18 cellular contexts compared by ENCODE assay signal in the genomic region with DNA sequence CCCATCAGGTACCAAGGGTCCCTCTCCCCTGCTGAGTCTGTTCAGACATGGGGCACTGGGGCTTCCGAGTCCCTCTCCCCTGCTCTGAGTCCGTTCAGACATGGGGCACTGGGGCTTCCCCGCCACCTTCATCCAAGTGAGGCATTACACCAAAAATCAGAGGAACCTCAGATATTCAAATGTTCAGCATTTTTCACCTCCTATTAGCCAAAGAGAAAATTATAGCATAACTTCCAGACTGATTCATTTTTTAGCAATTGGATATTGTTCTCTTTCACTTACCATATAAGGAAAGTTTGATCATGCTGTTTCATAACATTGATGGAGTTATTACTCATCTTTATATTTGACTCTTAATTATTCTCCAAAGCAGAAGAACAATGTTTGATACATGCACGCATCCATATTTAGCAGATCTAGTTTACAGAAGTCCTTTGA.
DNase-seq lines count a peak whose midpoint lies in the region; ATAC-seq, FAIRE-seq and TF ChIP-seq lines count a peak whose summit lies in the region.
"Had no signal": no experiment of that assay in that cellular context is flagged by ENCODE, and none has a peak within 500 bp of the region (broad histone marks: within the 10 kb centered on the region; RNA-seq: fewer than 3 reads in every experiment).

No MANE protein-coding gene starts in this region.

- DNase-seq in AG20443 (ENCODE audit: low spot score) (peak; percentile 63), PC-3 (peak; percentile 65), endothelial cell of umbilical vein (ENCODE audit: low read depth, low spot score) (peak; percentile 9), osteoblast (ENCODE audit: insufficient read length, low spot score, missing footprints) (peak; percentile 81), NCI-H226 (no peak), UCSD-AML1 (lab: John Stamatoyannopoulos, UW; ENCODE audit: unreplicated experiment) (no peak), NCI-H526 treated with DMSO at 0.1 percent for 48 hours (lab: John Stamatoyannopoulos, UW) (no peak), GM12891 (ENCODE audit: insufficient read length, low spot score) (no peak)
- DNase-seq: activated CD4-positive, CD25-positive, alpha-beta regulatory T cell treated with anti-CD3 and anti-CD28 coated beads, Interleukin-2, amount 50 U/mL, for 72 hours; activated T-cell treated with anti-CD3 and anti-CD28 coated beads, Interleukin-2, amount 50 U/mL, for 1 hour; DMS79; MV-4-11; naive B cell had no signal

- H3K27me3 ChIP-seq in PC-3 (ENCODE audit: low read length) (no peaks in the 10 kb centered on the region), endothelial cell of umbilical vein (ENCODE audit: control insufficient read depth in 2 of 2, insufficient read depth in 2 of 2, low read length in 2 of 2) (no peaks in the 10 kb centered on the region), osteoblast (ENCODE audit: insufficient read depth, low read length) (no peaks in the 10 kb centered on the region)
- H3K27me3 ChIP-seq: thyroid gland had no signal

- dilution Hi-C loops in endothelial cell of umbilical vein (cut with MboI; ENCODE audit: extremely low pct_ligation_motif_present, low sequenced_read_pairs) = no loop called here

- no peaks in the 10 kb centered on the region for H3F3A ChIP-seq in PC-3 (ENCODE audit: low read length, unreplicated experiment)

- H3K9me1 ChIP-seq in endothelial cell of umbilical vein (replicated peaks; ENCODE audit: control insufficient read depth, extremely low read depth, insufficient read depth, low read length) = no peaks in the 10 kb centered on the region

- H4K20me1 ChIP-seq in PC-3 (ENCODE audit: low read length) (no peaks in the 10 kb centered on the region), endothelial cell of umbilical vein (replicated peaks; ENCODE audit: control insufficient read depth, extremely low read depth, insufficient read depth, low read length) (no peaks in the 10 kb centered on the region), osteoblast (ENCODE audit: insufficient read depth, low read length) (no peaks in the 10 kb centered on the region)

- H3K36me3 ChIP-seq in PC-3 (ENCODE audit: low read depth, low read length) = no peaks in the 10 kb centered on the region
- no peaks in the 10 kb centered on the region for H3K36me3 ChIP-seq in endothelial cell of umbilical vein (ENCODE audit: control insufficient read depth in 2 of 2, extremely low read depth in 1 of 2, insufficient read depth in 2 of 2, low read length in 2 of 2)
- no peaks in the 10 kb centered on the region for H3K36me3 ChIP-seq in osteoblast (ENCODE audit: insufficient read depth, low read length)
- H3K36me3 ChIP-seq: heart left ventricle, thyroid gland had no signal

- H3K9ac ChIP-seq in PC-3 (ENCODE audit: low read length) (no peak overlapping the region), endothelial cell of umbilical vein (replicated peaks; ENCODE audit: extremely low read depth, insufficient read depth, low read length) (no peak overlapping the region)

- intact Hi-C loops in PC-3 (cut with micrococcal nuclease) = no loop called here
- intact Hi-C loops in endothelial cell of umbilical vein (cut with micrococcal nuclease) = no loop called here

- no peaks in the 10 kb centered on the region for H3K79me2 ChIP-seq in PC-3 (ENCODE audit: low read length)
- no peaks in the 10 kb centered on the region for H3K79me2 ChIP-seq in endothelial cell of umbilical vein (ENCODE audit: control insufficient read depth, insufficient read depth, low read length)
- no peaks in the 10 kb centered on the region for H3K79me2 ChIP-seq in osteoblast (ENCODE audit: insufficient read depth, low read length)

- CTCF ChIA-PET in PC-3 (lab: Charles Lee) = no interaction called here
- CTCF ChIA-PET in endothelial cell of umbilical vein (lab: Charles Lee) = interaction anchor here (1.0 to 1.1 kb wide), 3 partner anchors 42 to 302 kb away, joined by 3 to 4 read pairs (median 3); no protein-coding TSS in a partner anchor

- TF ChIP-seq CTCF in PC-3 (conservative IDR thresholded peaks at IDR 0.05; ENCODE audit: low read depth, low read length) = no peak
- no peak for TF ChIP-seq CTCF in endothelial cell of umbilical vein (IDR thresholded peaks at IDR 0.05; ENCODE audit: extremely low read depth in 1 of 2, insufficient read depth in 1 of 2, low read depth in 1 of 2, low read length in 2 of 2)
- no peak for TF ChIP-seq CTCF in osteoblast (IDR thresholded peaks at IDR 0.05; ENCODE audit: extremely low read depth, low read depth, low read length)

- H3K4me3 ChIP-seq in PC-3 (ENCODE audit: low read length) (no peak overlapping the region), endothelial cell of umbilical vein (replicated peaks in 1 of 3; ENCODE audit: insufficient read depth in 1 of 3, low read depth in 1 of 3, low read length in 3 of 3) (no peak overlapping the region), osteoblast (ENCODE audit: insufficient read depth, low read length) (peak overlapping the region; percentile 57)
- H3K4me3 ChIP-seq: GM12878, heart left ventricle, thyroid gland had no signal

- TF ChIP-seq POLR2A in endothelial cell of umbilical vein (IDR thresholded peaks at IDR 0.05; ENCODE audit: low read depth, low read length) = no peak
- no peak for TF ChIP-seq POLR2A in GM12891 (IDR thresholded peaks at IDR 0.05; ENCODE audit: low read depth, low read length)

- H3K4me1 ChIP-seq in PC-3 (ENCODE audit: insufficient read depth, low read length) (peaks cover 32% of the 10 kb centered on the region), endothelial cell of umbilical vein (ENCODE audit: control insufficient read depth, extremely low read depth, insufficient read depth, low read length) (peaks cover 16% of the 10 kb centered on the region), osteoblast (ENCODE audit: insufficient read depth, low read length) (peaks cover 35% of the 10 kb centered on the region)
- H3K4me1 ChIP-seq: thyroid gland had no signal

- peak overlapping the region; percentile 25 for H3K27ac ChIP-seq in PC-3 (ENCODE audit: low read length)
- H3K27ac ChIP-seq in endothelial cell of umbilical vein (ENCODE audit: insufficient read depth, low read depth, low read length) = no peak overlapping the region
- H3K27ac ChIP-seq in osteoblast (ENCODE audit: low read depth, low read length) = peak overlapping the region; percentile 83
- H3K27ac ChIP-seq: C4-2B, heart left ventricle, thyroid gland had no signal

- H3K4me2 ChIP-seq in PC-3 (ENCODE audit: low read length) (no peak overlapping the region), endothelial cell of umbilical vein (ENCODE audit: insufficient read depth, low read length) (no peak overlapping the region), osteoblast (ENCODE audit: insufficient read depth, low read length) (peak overlapping the region; percentile 70)

- ATAC-seq in PC-3 = peak; percentile 41; the same call in 1 of the 2 replicates
- ATAC-seq: GM12878 had no signal

- no peak for FAIRE-seq in endothelial cell of umbilical vein (lab: Jason Lieb, UNC)
- no peak for FAIRE-seq in GM12891 (lab: Jason Lieb, UNC)
- FAIRE-seq: GM12878, HTR-8/SVneo had no signal

- H3K9me2 ChIP-seq in PC-3 (replicated peaks; ENCODE audit: low read length) = no peaks in the 10 kb centered on the region

- POLR2A ChIA-PET in PC-3 (lab: Charles Lee; ENCODE audit: unreplicated experiment) = no interaction called here
- POLR2A ChIA-PET in endothelial cell of umbilical vein (lab: Charles Lee) = no interaction called here

- H3K9me3 ChIP-seq in PC-3 (ENCODE audit: low read length) = no peaks in the 10 kb centered on the region
- no peaks in the 10 kb centered on the region for H3K9me3 ChIP-seq in endothelial cell of umbilical vein (replicated peaks; ENCODE audit: control insufficient read depth, insufficient read depth, low read length)
- H3K9me3 ChIP-seq in osteoblast (ENCODE audit: low read depth, low read length) = no peaks in the 10 kb centered on the region
- H3K9me3 ChIP-seq: heart left ventricle, thyroid gland had no signal

- no TSS peak for BruUV-seq in PC-3 (replicated peaks; lab: Mats Ljungman, UMichigan)
- BruUV-seq in endothelial cell of umbilical vein (replicated peaks; lab: Mats Ljungman, UMichigan) = no TSS peak

- H2AFZ ChIP-seq in PC-3 (ENCODE audit: low read length) (no peak overlapping the region), endothelial cell of umbilical vein (ENCODE audit: low read depth, low read length) (no peak overlapping the region), osteoblast (ENCODE audit: low read length) (peak overlapping the region; percentile 53)

TF ChIP-seq in endothelial cell of umbilical vein, 7 proteins besides CTCF, POLR2A, EP300 and RAD21:
- TF ChIP-seq FOS (IDR thresholded peaks at IDR 0.05; ENCODE audit: borderline replicate concordance, insufficient read depth, low read length) = peak; percentile 24
- no peak for TF ChIP-seq JUN (IDR thresholded peaks at IDR 0.05; ENCODE audit: borderline replicate concordance, insufficient read depth, insufficient read length, low read depth)
TF ChIP-seq in endothelial cell of umbilical vein: peak in this region for 1.

TF ChIP-seq in GM12891, 5 proteins besides CTCF, POLR2A, EP300 and RAD21:
- no peak for TF ChIP-seq PAX5 (IDR thresholded peaks at IDR 0.05; ENCODE audit: insufficient read depth, low read length, severe bottlenecking)
- no peak for TF ChIP-seq POLR2AphosphoS5 (IDR thresholded peaks at IDR 0.05; ENCODE audit: low read depth, low read length)

Comparison
In these comparisons a context has a peak if more than half of its experiments do, and no peak if none do; other contexts are left out.
1. DNase-seq: peak in AG20443 (single experiment), PC-3 (single experiment), endothelial cell of umbilical vein (single experiment) and osteoblast (single experiment); none in NCI-H226 (single experiment), UCSD-AML1 (single experiment), NCI-H526 treated with DMSO at 0.1 percent for 48 hours (single experiment) and GM12891 (single experiment).